Comparison of ENCODE assay signal across 20 cellular contexts in genomic region chr4:18571252-18571885, GRCh38.
A peak's percentile ranks its signal among the peaks of the same experiment; 100 is the strongest.
DNase-seq lines count a peak whose midpoint lies in the region; ATAC-seq and TF ChIP-seq lines count a peak whose summit lies in the region.
"Had no signal": no experiment of that assay in that cellular context is flagged by ENCODE, and none has a peak within 500 bp of the region (broad histone marks: within the 10 kb centered on the region; RNA-seq: fewer than 3 reads in every experiment).

No MANE protein-coding gene starts in this region.

- WGBS in SK-N-SH (ENCODE audit: low lambda C conversion rate) = 3% methylated on average over 2 of the region's 2 CpGs

- no peak overlapping the region for H3K27ac ChIP-seq in SK-N-SH (ENCODE audit: low read depth in 2 of 2, low read length in 1 of 2)
- H3K27ac ChIP-seq: RWPE1 had no signal

- H3K9ac ChIP-seq in SK-N-SH = no peak overlapping the region

- H3K27me3 Mint-ChIP-seq in activated CD4-positive, alpha-beta T cell treated with anti-CD3 and anti-CD28 coated beads for 36 hours = no peaks in the 10 kb centered on the region

- TF ChIP-seq RAD21 in SK-N-SH (IDR thresholded peaks at IDR 0.05; ENCODE audit: low read length) = no peak

- H3K9me3 ChIP-seq in SK-N-SH = no peaks in the 10 kb centered on the region
- H3K9me3 ChIP-seq: MG63 had no signal

- CTCF ChIA-PET in SK-N-SH (lab: Yijun Ruan, JAX) = no interaction called here
- CTCF ChIA-PET in activated CD4-positive, alpha-beta T cell treated with anti-CD3 and anti-CD28 coated beads for 36 hours (lab: Charles Lee) = no interaction called here

- no peak overlapping the region for H3K4me2 ChIP-seq in SK-N-SH

- no peak for DNase-seq in SK-N-SH
- peak; percentile 61 for DNase-seq in NCI-H748 (lab: John Stamatoyannopoulos, UW; ENCODE audit: unreplicated experiment)
- DNase-seq in dermis blood vessel endothelial cell = peak; percentile 9
- peak; percentile 46 for DNase-seq in renal cortical epithelial cell (ENCODE audit: low read depth)
- DNase-seq in Right ventricle myocardium inferior (ENCODE audit: missing footprints) = no peak
- no peak for DNase-seq in AG08396 (ENCODE audit: low spot score)
- no peak for DNase-seq in activated CD4-positive, alpha-beta T cell treated with anti-CD3 and anti-CD28 coated beads for 36 hours
- DNase-seq: 8988T; AML-193; C1 segment of cervical spinal cord; CD8-positive, alpha-beta T cell; MG63; NCI-H1436; NCI-H2029; NCI-H2227 treated with DMSO at 0.1 percent for 48 hours; NCI-H524 treated with DMSO at 0.1 percent for 48 hours; NK-92 treated with Interleukin-12 subunit alpha and Interleukin-12 subunit beta, amount 100 ng/mL, for 24 hours; SIG-M5 had no signal

- no peaks in the 10 kb centered on the region for H3K79me2 ChIP-seq in SK-N-SH (ENCODE audit: insufficient read depth)

- ATAC-seq in SK-N-SH treated with all-trans-retinoic acid at 6 μM for 48 hours (no peak), Right ventricle myocardium inferior (no peak)
- no peak for ATAC-seq in activated CD4-positive, alpha-beta T cell treated with anti-CD3 and anti-CD28 coated beads for 36 hours
- ATAC-seq: CD8-positive, alpha-beta T cell had no signal

- peaks cover 5% of the 10 kb centered on the region for H3F3A ChIP-seq in SK-N-SH (replicated peaks; ENCODE audit: insufficient read depth)

- H2AFZ ChIP-seq in SK-N-SH (ENCODE audit: low read depth) = no peak overlapping the region

- no peaks in the 10 kb centered on the region for H3K4me1 Mint-ChIP-seq in activated CD4-positive, alpha-beta T cell treated with anti-CD3 and anti-CD28 coated beads for 36 hours

- intact Hi-C loops in Right ventricle myocardium inferior (cut with DNase I) = no loop called here
- intact Hi-C loops in activated CD4-positive, alpha-beta T cell treated with anti-CD3 and anti-CD28 coated beads for 36 hours (cut with DNase I, micrococcal nuclease) = no loop called here

- H3K4me1 ChIP-seq in SK-N-SH (ENCODE audit: control insufficient read depth in 1 of 2, insufficient read depth in 2 of 2, low read depth in 1 of 2, low read length in 1 of 2) = no peaks in the 10 kb centered on the region

- no peak for TF ChIP-seq CTCF in SK-N-SH (IDR thresholded peaks at IDR 0.05)

- TF ChIP-seq EP300 in SK-N-SH (IDR thresholded peaks at IDR 0.05; ENCODE audit: borderline replicate concordance in 1 of 2, low read depth in 1 of 2, low read length in 1 of 2) = no peak

- no peaks in the 10 kb centered on the region for H4K20me1 ChIP-seq in SK-N-SH (ENCODE audit: insufficient read depth)

- POLR2A ChIA-PET in SK-N-SH (lab: Yijun Ruan, JAX) = no interaction called here
- POLR2A ChIA-PET in activated CD4-positive, alpha-beta T cell treated with anti-CD3 and anti-CD28 coated beads for 36 hours (lab: Charles Lee) = no interaction called here

- no peaks in the 10 kb centered on the region for H3K9me3 Mint-ChIP-seq in activated CD4-positive, alpha-beta T cell treated with anti-CD3 and anti-CD28 coated beads for 36 hours (ENCODE audit: low read depth)
- H3K9me3 Mint-ChIP-seq: CD8-positive, alpha-beta T cell had no signal

- H3K36me3 ChIP-seq in SK-N-SH (replicated peaks in 1 of 2; ENCODE audit: control insufficient read depth in 1 of 2, insufficient read depth in 2 of 2, low read length in 1 of 2) = no peaks in the 10 kb centered on the region
- H3K36me3 ChIP-seq: MG63 had no signal

- H3K9me2 ChIP-seq in SK-N-SH = no peaks in the 10 kb centered on the region

- H3K27ac Mint-ChIP-seq in activated CD4-positive, alpha-beta T cell treated with anti-CD3 and anti-CD28 coated beads for 36 hours = no peak overlapping the region
- H3K27ac Mint-ChIP-seq: CD8-positive, alpha-beta T cell had no signal

- H3K36me3 Mint-ChIP-seq in activated CD4-positive, alpha-beta T cell treated with anti-CD3 and anti-CD28 coated beads for 36 hours (ENCODE audit: low read depth) = no peaks in the 10 kb centered on the region
- H3K36me3 Mint-ChIP-seq: CD8-positive, alpha-beta T cell had no signal

- no peaks in the 10 kb centered on the region for H3K27me3 ChIP-seq in SK-N-SH (ENCODE audit: insufficient read depth)
- H3K27me3 ChIP-seq: MG63 had no signal

- H3K4me3 Mint-ChIP-seq in activated CD4-positive, alpha-beta T cell treated with anti-CD3 and anti-CD28 coated beads for 36 hours = no peak overlapping the region
- H3K4me3 Mint-ChIP-seq: CD8-positive, alpha-beta T cell had no signal

- H3K4me3 ChIP-seq in SK-N-SH (ENCODE audit: low read depth in 2 of 2, low read length in 1 of 2) = no peak overlapping the region
- H3K4me3 ChIP-seq: MG63 had no signal

TF ChIP-seq in SK-N-SH treated with all-trans-retinoic acid at 6 μM for 48 hours, 23 proteins besides CTCF, POLR2A, EP300 and RAD21:
- peak; percentile 18; the same call in 1 of the 2 replicates for TF ChIP-seq TCF4 (CRISPR knock-in tag; IDR thresholded peaks at IDR 0.05; ENCODE audit: borderline replicate concordance)
- TF ChIP-seq PATZ1 (CRISPR knock-in tag; IDR thresholded peaks at IDR 0.05; ENCODE audit: borderline replicate concordance) = no peak

TF ChIP-seq in SK-N-SH, 30 proteins besides CTCF, POLR2A, EP300 and RAD21:
- TF ChIP-seq, protein P1, sequence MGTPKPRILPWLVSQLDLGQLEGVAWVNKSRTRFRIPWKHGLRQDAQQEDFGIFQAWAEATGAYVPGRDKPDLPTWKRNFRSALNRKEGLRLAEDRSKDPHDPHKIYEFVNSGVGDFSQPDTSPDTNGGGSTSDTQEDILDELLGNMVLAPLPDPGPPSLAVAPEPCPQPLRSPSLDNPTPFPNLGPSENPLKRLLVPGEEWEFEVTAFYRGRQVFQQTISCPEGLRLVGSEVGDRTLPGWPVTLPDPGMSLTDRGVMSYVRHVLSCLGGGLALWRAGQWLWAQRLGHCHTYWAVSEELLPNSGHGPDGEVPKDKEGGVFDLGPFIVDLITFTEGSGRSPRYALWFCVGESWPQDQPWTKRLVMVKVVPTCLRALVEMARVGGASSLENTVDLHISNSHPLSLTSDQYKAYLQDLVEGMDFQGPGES (IDR thresholded peaks at IDR 0.05; ENCODE audit: low read depth, low read length) = no peak
- TF ChIP-seq NRF1 (IDR thresholded peaks at IDR 0.05; ENCODE audit: low read depth, low read length) (no peak), PBX3 (IDR thresholded peaks at IDR 0.05) (no peak)

Comparison
In these comparisons a context has a peak if more than half of its experiments do, and no peak if none do; other contexts are left out.
1. DNase-seq: peak in NCI-H748 (single experiment), dermis blood vessel endothelial cell (single experiment) and renal cortical epithelial cell (single experiment); none in SK-N-SH (single experiment), Right ventricle myocardium inferior (single experiment), AG08396 (single experiment) and activated CD4-positive, alpha-beta T cell treated with anti-CD3 and anti-CD28 coated beads for 36 hours (single experiment).